In genomic region chr9:35135988-35136387, GRCh38 we compare ENCODE assay signal across 2 cellular contexts.
TF ChIP-seq lines count a peak whose summit lies in the region.

No MANE protein-coding gene starts in this region.

TF ChIP-seq in H1, 55 proteins besides CTCF, POLR2A, EP300 and RAD21 (continued from another document):
- no peak for TF ChIP-seq SP1 (IDR thresholded peaks at IDR 0.05; ENCODE audit: low read depth, low read length)

TF ChIP-seq in SK-N-SH treated with all-trans-retinoic acid at 6 μM for 48 hours, 23 proteins besides CTCF, POLR2A, EP300 and RAD21 (continued from another document):
- TF ChIP-seq ZFP30 (CRISPR knock-in tag; IDR thresholded peaks at IDR 0.05) (no peak), ISL1 (CRISPR knock-in tag; IDR thresholded peaks at IDR 0.05) (no peak), ZNF8 (CRISPR knock-in tag; IDR thresholded peaks at IDR 0.05) (no peak), GLIS3 (CRISPR knock-in tag; IDR thresholded peaks at IDR 0.05) (no peak), ZC3H10 (CRISPR knock-in tag; IDR thresholded peaks at IDR 0.05) (no peak), RARB (CRISPR knock-in tag; IDR thresholded peaks at IDR 0.05) (no peak)
- TF ChIP-seq, protein P1, sequence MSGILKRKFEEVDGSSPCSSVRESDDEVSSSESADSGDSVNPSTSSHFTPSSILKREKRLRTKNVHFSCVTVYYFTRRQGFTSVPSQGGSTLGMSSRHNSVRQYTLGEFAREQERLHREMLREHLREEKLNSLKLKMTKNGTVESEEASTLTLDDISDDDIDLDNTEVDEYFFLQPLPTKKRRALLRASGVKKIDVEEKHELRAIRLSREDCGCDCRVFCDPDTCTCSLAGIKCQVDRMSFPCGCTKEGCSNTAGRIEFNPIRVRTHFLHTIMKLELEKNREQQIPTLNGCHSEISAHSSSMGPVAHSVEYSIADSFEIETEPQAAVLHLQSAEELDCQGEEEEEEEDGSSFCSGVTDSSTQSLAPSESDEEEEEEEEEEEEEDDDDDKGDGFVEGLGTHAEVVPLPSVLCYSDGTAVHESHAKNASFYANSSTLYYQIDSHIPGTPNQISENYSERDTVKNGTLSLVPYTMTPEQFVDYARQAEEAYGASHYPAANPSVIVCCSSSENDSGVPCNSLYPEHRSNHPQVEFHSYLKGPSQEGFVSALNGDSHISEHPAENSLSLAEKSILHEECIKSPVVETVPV (CRISPR knock-in tag; IDR thresholded peaks at IDR 0.05), result no peak
- TF ChIP-seq, protein P2, sequence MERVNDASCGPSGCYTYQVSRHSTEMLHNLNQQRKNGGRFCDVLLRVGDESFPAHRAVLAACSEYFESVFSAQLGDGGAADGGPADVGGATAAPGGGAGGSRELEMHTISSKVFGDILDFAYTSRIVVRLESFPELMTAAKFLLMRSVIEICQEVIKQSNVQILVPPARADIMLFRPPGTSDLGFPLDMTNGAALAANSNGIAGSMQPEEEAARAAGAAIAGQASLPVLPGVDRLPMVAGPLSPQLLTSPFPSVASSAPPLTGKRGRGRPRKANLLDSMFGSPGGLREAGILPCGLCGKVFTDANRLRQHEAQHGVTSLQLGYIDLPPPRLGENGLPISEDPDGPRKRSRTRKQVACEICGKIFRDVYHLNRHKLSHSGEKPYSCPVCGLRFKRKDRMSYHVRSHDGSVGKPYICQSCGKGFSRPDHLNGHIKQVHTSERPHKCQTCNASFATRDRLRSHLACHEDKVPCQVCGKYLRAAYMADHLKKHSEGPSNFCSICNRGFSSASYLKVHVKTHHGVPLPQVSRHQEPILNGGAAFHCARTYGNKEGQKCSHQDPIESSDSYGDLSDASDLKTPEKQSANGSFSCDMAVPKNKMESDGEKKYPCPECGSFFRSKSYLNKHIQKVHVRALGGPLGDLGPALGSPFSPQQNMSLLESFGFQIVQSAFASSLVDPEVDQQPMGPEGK (CRISPR knock-in tag; IDR thresholded peaks at IDR 0.05; ENCODE audit: borderline replicate concordance), result no peak
